In genomic region chr6:131036616-131037015, GRCh38 we compare ENCODE assay signal across 13 cellular contexts. TPM values are rescaled to one million over a fixed set of nuclear protein-coding genes. Genes with fewer than 3 reads are reported as not detected.
DNase-seq lines count a peak whose midpoint lies in the region; ATAC-seq, FAIRE-seq and TF ChIP-seq lines count a peak whose summit lies in the region.
"Had no signal": no experiment of that assay in that cellular context is flagged by ENCODE, and none has a peak within 500 bp of the region (broad histone marks: within the 10 kb centered on the region; RNA-seq: fewer than 3 reads in every experiment).

No MANE protein-coding gene starts in this region.

- H3K79me1 ChIP-seq in IMR-90 (ENCODE audit: low read depth in 1 of 2, low read length in 2 of 2) = peaks cover 33 to 64% of the 10 kb centered on the region in 2 experiments

- H3K9ac ChIP-seq in IMR-90 (ENCODE audit: low read depth, low read length) (no peak overlapping the region), astrocyte (ENCODE audit: low read length) (no peak overlapping the region)
- H3K9ac ChIP-seq: BLaER1 treated with 17β-estradiol and CSF1 and Interleukin-3, amounts not matched to agents 10 nM and 100 nM; GM23248 had no signal

- intact Hi-C loops in IMR-90 (cut with micrococcal nuclease) = no loop called here

- CTCF ChIA-PET in IMR-90 (lab: Yijun Ruan, JAX) = interaction anchor here (0.6 to 0.8 kb wide), 2 partner anchors 192 to 801 kb away, joined by 3 to 4 read pairs; no protein-coding TSS in a partner anchor

- H3K56ac ChIP-seq in IMR-90 (ENCODE audit: extremely low read depth, insufficient read depth, low read length) = no peak overlapping the region

- no peak overlapping the region for H3K18ac ChIP-seq in IMR-90 (ENCODE audit: low read depth, low read length)

- in situ Hi-C loops in IMR-90 (cut with MboI; ENCODE audit: low sequenced_read_pairs) = no loop called here

- H3K4me2 ChIP-seq in IMR-90 (ENCODE audit: low read depth, low read length) (no peak overlapping the region), astrocyte (ENCODE audit: low read length) (no peak overlapping the region)
- H3K4me2 ChIP-seq: BLaER1 treated with 17β-estradiol and CSF1 and Interleukin-3, amounts not matched to agents 10 nM and 100 nM had no signal

- TF ChIP-seq POLR2A in IMR-90 (IDR thresholded peaks at IDR 0.05; ENCODE audit: low read depth, low read length) = no peak

- dilution Hi-C loops in IMR-90 (cut with HindIII; ENCODE audit: low sequenced_read_pairs, unreplicated experiment) = no loop called here

- H3K36me3 Mint-ChIP-seq in astrocyte (ENCODE audit: low read depth, unreplicated experiment) = no peaks in the 10 kb centered on the region
- H3K36me3 Mint-ChIP-seq: CD4-positive, CD25-positive, alpha-beta regulatory T cell had no signal

- no peak overlapping the region for H4K8ac ChIP-seq in IMR-90 (ENCODE audit: low read depth in 2 of 2, low read length in 2 of 2)

- H3K36me3 ChIP-seq in IMR-90 (ENCODE audit: control insufficient read depth, insufficient read depth, low read length) = 0 out of 2 replicates have a peak, but pooled peaks cover 2% of the 10 kb centered on the region
- H3K36me3 ChIP-seq in astrocyte (ENCODE audit: insufficient read depth, low read length) = no peaks in the 10 kb centered on the region
- H3K36me3 ChIP-seq in thoracic aorta = no peaks in the 10 kb centered on the region

- no peaks in the 10 kb centered on the region for H3K27me3 Mint-ChIP-seq in astrocyte (ENCODE audit: low read depth, unreplicated experiment)

- H3K4me1 Mint-ChIP-seq in astrocyte (ENCODE audit: low read depth, unreplicated experiment) = peaks cover 6% of the 10 kb centered on the region

- H3K4me3 ChIP-seq in IMR-90 (ENCODE audit: insufficient read depth, low read depth, low read length) (no peak overlapping the region), astrocyte (ENCODE audit: insufficient read depth, low read depth, low read length) (no peak overlapping the region), thoracic aorta (peak overlapping the region; percentile 42)
- H3K4me3 ChIP-seq: BLaER1 treated with 17β-estradiol and CSF1 and Interleukin-3, amounts not matched to agents 10 nM and 100 nM; GM23248 had no signal

- no peak overlapping the region for H3K23ac ChIP-seq in IMR-90 (ENCODE audit: low read depth, low read length)

- peaks cover 13% of the 10 kb centered on the region for H3K4me1 ChIP-seq in IMR-90 (ENCODE audit: control insufficient read depth, insufficient read depth, low read length)
- no peaks in the 10 kb centered on the region for H3K4me1 ChIP-seq in astrocyte (ENCODE audit: insufficient read depth, low read length)
- H3K4me1 ChIP-seq in thoracic aorta (ENCODE audit: control insufficient read depth in 1 of 2, low read depth in 2 of 2) = peaks cover 0 to 20% of the 10 kb centered on the region in 2 donors
- H3K4me1 ChIP-seq: BLaER1 treated with 17β-estradiol and CSF1 and Interleukin-3, amounts not matched to agents 10 nM and 100 nM had no signal

- H3K27me3 ChIP-seq in IMR-90 (ENCODE audit: control insufficient read depth, insufficient read depth, low read length) (no peaks in the 10 kb centered on the region), astrocyte (ENCODE audit: insufficient read depth, low read length) (no peaks in the 10 kb centered on the region), thoracic aorta (replicated peaks; ENCODE audit: insufficient read depth) (no peaks in the 10 kb centered on the region)
- H3K27me3 ChIP-seq: BLaER1 treated with 17β-estradiol and CSF1 and Interleukin-3, amounts not matched to agents 10 nM and 100 nM had no signal

- no peak overlapping the region for H3K4me3 Mint-ChIP-seq in astrocyte (ENCODE audit: unreplicated experiment)
- H3K4me3 Mint-ChIP-seq: CD4-positive, CD25-positive, alpha-beta regulatory T cell had no signal

- no peak overlapping the region for H2BK120ac ChIP-seq in IMR-90 (ENCODE audit: low read depth, low read length)

- H2AFZ ChIP-seq in IMR-90 (replicated peaks; ENCODE audit: low read length, poor library complexity) (no peak overlapping the region), astrocyte (ENCODE audit: low read depth, low read length) (no peak overlapping the region)
- H2AFZ ChIP-seq: GM23248 had no signal

- peak; percentile 13 for FAIRE-seq in astrocyte (lab: Jason Lieb, UNC)

- H4K20me1 ChIP-seq in IMR-90 (ENCODE audit: insufficient read depth, low read length) (peaks cover 3% of the 10 kb centered on the region; the same call in 1 of the 2 replicates), astrocyte (ENCODE audit: insufficient read depth, low read length) (peaks cover 5% of the 10 kb centered on the region)
- H4K20me1 ChIP-seq: BLaER1 treated with 17β-estradiol and CSF1 and Interleukin-3, amounts not matched to agents 10 nM and 100 nM had no signal

- WGBS in IMR-90 (ENCODE audit: extremely low coverage in 2 of 2, insufficient read length in 1 of 2), 2 experiments = no CpG with 5 or more reads among the region's 2 CpGs

- H2AK9ac ChIP-seq in IMR-90 (replicated peaks; ENCODE audit: low read depth, low read length, poor library complexity) = no peak overlapping the region

- POLR2A ChIA-PET in IMR-90 (lab: Charles Lee; ENCODE audit: unreplicated experiment) = no interaction called here

- DNase-seq in IMR-90 (no peak), astrocyte (ENCODE audit: low read depth) (no peak), fibroblast of peridontal ligament (ENCODE audit: extremely low read depth) (peak; percentile 56), thoracic aorta (ENCODE audit: low spot score) (no peak), NCI-H446 (lab: John Stamatoyannopoulos, UW) (no peak), left lobe of liver (ENCODE audit: low spot score) (no peak), iPS-NIHi7 (ENCODE audit: extremely low spot score) (no peak)
- DNase-seq: ACHN; CD4-positive, CD25-positive, alpha-beta regulatory T cell; DMS 273 treated with DMSO at 0.1 percent for 48 hours; GM23248; H7 had no signal

- H4K5ac ChIP-seq in IMR-90 (ENCODE audit: low read depth, low read length) = peak overlapping the region; percentile 67; the same call in 1 of the 2 replicates

- no peak overlapping the region for H2AK5ac ChIP-seq in IMR-90 (ENCODE audit: low read depth, low read length)

- TF ChIP-seq CTCF in IMR-90 (conservative IDR thresholded peaks at IDR 0.05; ENCODE audit: low read depth, low read length) (no peak), astrocyte (IDR thresholded peaks at IDR 0.05; ENCODE audit: insufficient read depth, low read depth, low read length) (no peak), thoracic aorta (IDR thresholded peaks at IDR 0.05) (no peak)

- no peaks in the 10 kb centered on the region for H3K9me3 Mint-ChIP-seq in astrocyte (ENCODE audit: unreplicated experiment)

- H3K4ac ChIP-seq in IMR-90 (ENCODE audit: low read depth, low read length) = no peak overlapping the region

- no peak overlapping the region for H3K27ac Mint-ChIP-seq in astrocyte (ENCODE audit: unreplicated experiment)
- H3K27ac Mint-ChIP-seq: CD4-positive, CD25-positive, alpha-beta regulatory T cell had no signal

- H3K27ac ChIP-seq in IMR-90 (ENCODE audit: insufficient read depth, low read length) (no peak overlapping the region), astrocyte (ENCODE audit: low read depth, low read length) (no peak overlapping the region), thoracic aorta (no peak overlapping the region)
- H3K27ac ChIP-seq: BLaER1 treated with 17β-estradiol and CSF1 and Interleukin-3, amounts not matched to agents 10 nM and 100 nM; GM23248 had no signal

- no peak for TF ChIP-seq RAD21 in IMR-90 (IDR thresholded peaks at IDR 0.05; ENCODE audit: low read length)

- peaks cover 8% of the 10 kb centered on the region for H3K9me1 ChIP-seq in IMR-90 (ENCODE audit: insufficient read depth, low read length)

- BruUV-seq in IMR-90 (replicated peaks; lab: Mats Ljungman, UMichigan) = no TSS peak

- no peak overlapping the region for H2BK5ac ChIP-seq in IMR-90 (ENCODE audit: low read depth, low read length, poor library complexity, severe bottlenecking)

- H2BK15ac ChIP-seq in IMR-90 (ENCODE audit: low read depth, low read length) = no peak overlapping the region

- no peak overlapping the region for H3K14ac ChIP-seq in IMR-90 (replicated peaks; ENCODE audit: low read depth, low read length)

- ATAC-seq in IMR-90 (ENCODE audit: low read depth) = no peak
- no peak for ATAC-seq in thoracic aorta (ENCODE audit: insufficient number of reproducible peaks, low FRiP score, low read depth)
- ATAC-seq in left lobe of liver = no peak

- H3K79me2 ChIP-seq in astrocyte (ENCODE audit: insufficient read depth, low read length) = peaks cover 56% of the 10 kb centered on the region

- no peak overlapping the region for H4K91ac ChIP-seq in IMR-90 (ENCODE audit: insufficient read depth, low read depth, low read length)

- H3K9me3 ChIP-seq in IMR-90 (ENCODE audit: control insufficient read depth, insufficient read depth, low read length) (no peaks in the 10 kb centered on the region), astrocyte (ENCODE audit: insufficient read depth, low read depth, low read length) (no peaks in the 10 kb centered on the region), thoracic aorta (no peaks in the 10 kb centered on the region)

- no peak overlapping the region for H2BK20ac ChIP-seq in IMR-90 (ENCODE audit: low read depth, low read length)

TF ChIP-seq in IMR-90, 13 proteins besides CTCF, POLR2A, EP300 and RAD21:
- TF ChIP-seq FOS (IDR thresholded peaks at IDR 0.05; ENCODE audit: low read depth, low read length) = no peak
- no peak for TF ChIP-seq MAZ (IDR thresholded peaks at IDR 0.05; ENCODE audit: borderline replicate concordance, low read depth, low read length)
TF ChIP-seq in IMR-90: peak in this region for 0.

RNA-seq across cellular contexts. Expression of gene EPB41L2, which starts 26.4 kb away (rescaled TPM):
- 85.7 and 89.2 TPM in 2 replicates for total RNA-seq in IMR-90 (2012; rRNA removed)
- 81.5 and 99.8 TPM in 2 replicates for polyA plus RNA-seq in IMR-90 (2012; rRNA removed)
- polyA plus RNA-seq in IMR-90 (2012; cell fraction: cytosol; rRNA removed) = 21.4 and 45.0 TPM in 2 replicates
- 75.6 and 386 TPM in 2 replicates for polyA plus RNA-seq in IMR-90 (2012; cell fraction: nucleus; rRNA removed; ENCODE audit: low replicate concordance)
- total RNA-seq in astrocyte = 120 and 136 TPM in 2 replicates
- 100 to 1,000 TPM in 1 of 2 donors, 10 to 100 TPM in 1; 99.6 to 110 TPM for total RNA-seq in thoracic aorta
- total RNA-seq in left lobe of liver = 18.7 TPM
